17 cellular contexts compared by ENCODE assay signal in the genomic region with DNA sequence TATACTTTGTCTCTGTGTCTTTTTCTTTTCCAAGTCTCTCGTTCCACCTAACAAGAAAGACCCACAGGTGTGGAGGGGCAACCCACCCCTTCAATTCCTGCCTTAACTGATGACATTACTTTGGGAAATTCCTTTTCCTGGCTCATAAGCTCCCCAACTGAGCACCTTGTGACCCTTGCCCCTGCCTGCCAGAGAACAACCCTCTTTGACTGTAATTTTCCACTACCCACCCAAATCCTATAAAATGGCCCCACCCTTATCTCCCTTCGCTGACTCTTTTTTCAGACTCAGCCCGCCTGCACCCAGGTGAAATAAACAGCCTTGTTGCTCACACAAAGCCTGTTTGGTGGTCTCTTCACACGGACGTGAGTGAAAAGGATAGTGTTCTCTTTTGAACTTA. TPM values are rescaled to one million over a fixed set of nuclear protein-coding genes. Genes with fewer than 3 reads are reported as not detected.
"Had no signal": no experiment of that assay in that cellular context is flagged by ENCODE, and none has a peak within 500 bp of the region (broad histone marks: within the 10 kb centered on the region; RNA-seq: fewer than 3 reads in every experiment).

No MANE protein-coding gene starts in this region.

RNA-seq across cellular contexts. Expression of a gene that starts 15.2 kb away (rescaled TPM):
- total RNA-seq: chondrocyte, glomerular endothelial cell, left cardiac atrium, left lobe of liver, left ventricle myocardium inferior, mesenteric fat pad, mucosa of descending colon, myocyte had no signal
- polyA plus RNA-seq: heart right ventricle, liver had no signal

RNA-seq across cellular contexts. Expression of a gene that starts 55.2 kb away (rescaled TPM):
- total RNA-seq: chondrocyte, dermis blood vessel endothelial cell, esophagus mucosa, esophagus squamous epithelium, glomerular endothelial cell, kidney epithelial cell, left lobe of liver, lung, mammary epithelial cell, mesenteric fat pad, mucosa of descending colon, myocyte had no signal
- polyA plus RNA-seq: keratinocyte, liver, mammary epithelial cell had no signal
